8 cellular contexts compared by ENCODE assay signal in genomic region chr5:151068571-151069197, GRCh38. TPM values are rescaled to one million over a fixed set of nuclear protein-coding genes. Genes with fewer than 3 reads are reported as not detected.
DNase-seq lines count a peak whose midpoint lies in the region; ATAC-seq and TF ChIP-seq lines count a peak whose summit lies in the region.

No MANE protein-coding gene starts in this region.

- H3K4me2 ChIP-seq in smooth muscle cell: no peak overlapping the region

- CTCF ChIA-PET in HEK293T (lab: Yijun Ruan, JAX): interaction anchor here (1.8 to 1.9 kb wide), 2 partner anchors 17 to 46 kb away, joined by 5 to 8 read pairs; no protein-coding TSS in a partner anchor

- H3K36me3 ChIP-seq in smooth muscle cell (ENCODE audit: low read depth): peaks cover 2% of the 10 kb centered on the region

- H3K27ac ChIP-seq in smooth muscle cell (ENCODE audit: low read depth): peak overlapping the region; percentile 9

- no peak overlapping the region for H2AFZ ChIP-seq in smooth muscle cell (ENCODE audit: low read depth)

- TF ChIP-seq CTCF in brain (conservative IDR thresholded peaks at IDR 0.05) (no peak), smooth muscle cell (IDR thresholded peaks at IDR 0.05; ENCODE audit: borderline replicate concordance, insufficient read depth, poor library complexity, severe bottlenecking) (no peak)

- H3K27me3 ChIP-seq in smooth muscle cell (ENCODE audit: low read depth): no peaks in the 10 kb centered on the region

- peak overlapping the region in 3 of 5 experiments; percentile 19 to 24 (median 22) for H3K27ac Mint-ChIP-seq in brain

- ATAC-seq in GM19372 (IDR thresholded peaks at IDR 0.05; ENCODE audit: low read depth, unreplicated experiment) (peak; percentile 50), HG03439 (IDR thresholded peaks at IDR 0.05; ENCODE audit: unreplicated experiment) (peak; percentile 49)

- peaks cover 4% of the 10 kb centered on the region for H3K4me1 ChIP-seq in smooth muscle cell (ENCODE audit: low read depth)

- no peak overlapping the region for H3K9ac ChIP-seq in smooth muscle cell (ENCODE audit: low read depth)

- no peak overlapping the region for H3K4me3 ChIP-seq in smooth muscle cell

- H3K36me3 Mint-ChIP-seq in brain: peaks cover 16% of the 10 kb centered on the region

- peaks cover 2% of the 10 kb centered on the region for H3F3A ChIP-seq in smooth muscle cell (ENCODE audit: low read depth)

- no peak overlapping the region for H3K4me3 Mint-ChIP-seq in brain

- peaks cover 97% of the 10 kb centered on the region for H3K79me2 ChIP-seq in smooth muscle cell (ENCODE audit: low read depth)

- 80% methylated on average over 9 of the region's 9 CpGs for WGBS in smooth muscle cell (ENCODE audit: low lambda C conversion rate)

- H3K27me3 Mint-ChIP-seq in brain: no peaks in the 10 kb centered on the region

- H3K9me3 Mint-ChIP-seq in brain: peaks cover 0 to 2% (median 0%) of the 10 kb centered on the region in 5 experiments

- H3K9me3 ChIP-seq in smooth muscle cell (replicated peaks; ENCODE audit: low read depth): no peaks in the 10 kb centered on the region

- peaks cover 82% of the 10 kb centered on the region for H4K20me1 ChIP-seq in smooth muscle cell (ENCODE audit: low read depth)

- H3K4me1 Mint-ChIP-seq in brain: peaks cover 52% of the 10 kb centered on the region

- DNase-seq in COR-L47 (lab: John Stamatoyannopoulos, UW): peak; percentile 14
- no peak for DNase-seq in smooth muscle cell (lab: John Stamatoyannopoulos, UW; ENCODE audit: unreplicated experiment)
- no peak for DNase-seq in NCI-H2196 treated with DMSO at 0.1 percent for 48 hours (lab: John Stamatoyannopoulos, UW; ENCODE audit: unreplicated experiment)
- no peak for DNase-seq in T1000 (lab: John Stamatoyannopoulos, UW)
- no peak for DNase-seq in HEK293T (ENCODE audit: extremely low spot score)

- POLR2A ChIA-PET in HEK293T (lab: Yijun Ruan, JAX): interaction anchor here (3.0 kb wide), 1 partner anchor 12 kb away, joined by 20 read pairs; the partner anchor contains the start of gene TNIP1

TF ChIP-seq in HEK293T, 16 proteins besides CTCF, POLR2A, EP300 and RAD21:
- TF ChIP-seq HDGF (IDR thresholded peaks at IDR 0.05; ENCODE audit: borderline replicate concordance): no peak
- no peak for TF ChIP-seq LEF1 (IDR thresholded peaks at IDR 0.05; ENCODE audit: borderline replicate concordance)
- TF ChIP-seq SUZ12 (IDR thresholded peaks at IDR 0.05): no peak
- no peak for TF ChIP-seq FOXM1 (IDR thresholded peaks at IDR 0.05; ENCODE audit: borderline replicate concordance)
- TF ChIP-seq NFRKB (IDR thresholded peaks at IDR 0.05): no peak
- TF ChIP-seq ELF4 (IDR thresholded peaks at IDR 0.05): no peak
- TF ChIP-seq SP1 (IDR thresholded peaks at IDR 0.05): no peak
- no peak for TF ChIP-seq ARNT (IDR thresholded peaks at IDR 0.05)
- TF ChIP-seq CTBP1 (IDR thresholded peaks at IDR 0.05; ENCODE audit: borderline replicate concordance): no peak
- TF ChIP-seq FOXK2 (IDR thresholded peaks at IDR 0.05): no peak
- no peak for TF ChIP-seq L3MBTL2 (conservative IDR thresholded peaks at IDR 0.05)
- no peak for TF ChIP-seq BHLHE40 (IDR thresholded peaks at IDR 0.05; ENCODE audit: borderline replicate concordance)

RNA-seq across cellular contexts. Expression of gene TNIP1, which starts 12.2 kb away (rescaled TPM):
- polyA plus RNA-seq in brain (ENCODE audit: insufficient read depth, low read depth, low replicate concordance): 44.4 TPM
- 45.7 and 51.4 TPM in 2 replicates for total RNA-seq in smooth muscle cell
- polyA plus RNA-seq in smooth muscle cell: 64.4 and 73.7 TPM in 2 replicates

RNA-seq across cellular contexts. Expression of gene GPX3, which starts 48.3 kb away (rescaled TPM):
- polyA plus RNA-seq in brain (ENCODE audit: insufficient read depth, low read depth, low replicate concordance) (54.2 TPM), smooth muscle cell (59.3 and 67.5 TPM in 2 replicates)
- total RNA-seq in smooth muscle cell: 32.6 and 36.7 TPM in 2 replicates
